In genomic region chr15:74458473-74458872, GRCh38 we compare ENCODE assay signal across 15 cellular contexts.
"Had no signal": no experiment of that assay in that cellular context is flagged by ENCODE, and none has a peak within 500 bp of the region (broad histone marks: within the 10 kb centered on the region; RNA-seq: fewer than 3 reads in every experiment).

No MANE protein-coding gene starts in this region.

- H3K4me1 ChIP-seq: prostate gland had no signal

- H3K27me3 Mint-ChIP-seq: activated CD4-positive, alpha-beta T cell treated with anti-CD3 and anti-CD28 coated beads, Interleukin-2, amount 10 ng/mL, durations not matched to agents 7 days and 5 days; activated naive CD4-positive, alpha-beta T cell treated with anti-CD3 and anti-CD28 coated beads, Interleukin-2, amount 50 U/mL, for 24 hours; T-cell had no signal

- H3K9me3 ChIP-seq: gastrocnemius medialis, neutrophil, prostate gland, right lobe of liver, tibial artery had no signal

- H3K27me3 ChIP-seq: gastrocnemius medialis, neutrophil, right lobe of liver, tibial artery had no signal

- DNase-seq: activated CD4-positive, alpha-beta T cell treated with anti-CD3 and anti-CD28 coated beads, Interleukin-2, amount 10 ng/mL, durations not matched to agents 7 days and 5 days; activated effector memory CD4-positive, alpha-beta T cell treated with Interleukin-2 at 50 U/mL for 16 hours; activated T-cell treated with anti-CD3 and anti-CD28 coated beads, Interleukin-2, amount 50 U/mL, for 1 hour; anterior cingulate cortex; gastrocnemius medialis; T-cell had no signal

- ATAC-seq: gastrocnemius medialis; right lobe of liver; stimulated activated effector memory CD8-positive, alpha-beta T cell treated with anti-CD3 and anti-CD28 coated beads, Interleukin-12 subunit alpha, Interleukin-12 subunit beta, amount 100 ng/mL, for 72 hours; T-cell had no signal

- H3K4me3 Mint-ChIP-seq: activated CD4-positive, alpha-beta T cell treated with anti-CD3 and anti-CD28 coated beads, Interleukin-2, amount 10 ng/mL, durations not matched to agents 7 days and 5 days; stimulated activated effector memory CD8-positive, alpha-beta T cell treated with anti-CD3 and anti-CD28 coated beads, Interleukin-12 subunit alpha, Interleukin-12 subunit beta, amount 100 ng/mL, for 72 hours had no signal

- H3K27ac Mint-ChIP-seq: mesothelial cell of epicardium; stimulated activated effector memory CD8-positive, alpha-beta T cell treated with anti-CD3 and anti-CD28 coated beads, Interleukin-12 subunit alpha, Interleukin-12 subunit beta, amount 100 ng/mL, for 72 hours; T-cell had no signal

- H3K4me3 ChIP-seq: gastrocnemius medialis, prostate gland, right lobe of liver, SK-N-MC, tibial artery had no signal

- H3K27ac ChIP-seq: gastrocnemius medialis, neutrophil, prostate gland, right lobe of liver, SK-N-MC, tibial artery, VCaP had no signal

- H3K9me3 Mint-ChIP-seq: activated naive CD4-positive, alpha-beta T cell treated with anti-CD3 and anti-CD28 coated beads, Interleukin-2, amount 50 U/mL, for 24 hours; stimulated activated effector memory CD8-positive, alpha-beta T cell treated with anti-CD3 and anti-CD28 coated beads, Interleukin-12 subunit alpha, Interleukin-12 subunit beta, amount 100 ng/mL, for 72 hours; T-cell had no signal
